22 cellular contexts compared by ENCODE assay signal in genomic region chr16:86389566-86390328, GRCh38.
DNase-seq lines count a peak whose midpoint lies in the region; FAIRE-seq and TF ChIP-seq lines count a peak whose summit lies in the region.
"Had no signal": no experiment of that assay in that cellular context is flagged by ENCODE, and none has a peak within 500 bp of the region (broad histone marks: within the 10 kb centered on the region; RNA-seq: fewer than 3 reads in every experiment).

No MANE protein-coding gene starts in this region.

- H2AFZ ChIP-seq in endothelial cell of umbilical vein (ENCODE audit: low read depth, low read length): no peak overlapping the region
- H2AFZ ChIP-seq: PC-9 had no signal

- H3K9me1 ChIP-seq in endothelial cell of umbilical vein (replicated peaks; ENCODE audit: control insufficient read depth, extremely low read depth, insufficient read depth, low read length): no peaks in the 10 kb centered on the region

- POLR2A ChIA-PET in endothelial cell of umbilical vein (lab: Charles Lee): no interaction called here

- peak overlapping the region; percentile 89 for H3K27ac ChIP-seq in endothelial cell of umbilical vein (ENCODE audit: insufficient read depth, low read depth, low read length)
- H3K27ac ChIP-seq: KMS-11, PC-9 had no signal

- TF ChIP-seq POLR2A in endothelial cell of umbilical vein (IDR thresholded peaks at IDR 0.05; ENCODE audit: low read depth, low read length): no peak

- H3K27me3 ChIP-seq in endothelial cell of umbilical vein (ENCODE audit: control insufficient read depth in 2 of 2, insufficient read depth in 2 of 2, low read length in 2 of 2) (no peaks in the 10 kb centered on the region), MG63 (no peaks in the 10 kb centered on the region)

- H3K36me3 ChIP-seq in endothelial cell of umbilical vein (ENCODE audit: control insufficient read depth in 2 of 2, extremely low read depth in 1 of 2, insufficient read depth in 2 of 2, low read length in 2 of 2) (no peaks in the 10 kb centered on the region), MG63 (no peaks in the 10 kb centered on the region)

- peaks cover 62% of the 10 kb centered on the region for H3K4me1 ChIP-seq in endothelial cell of umbilical vein (ENCODE audit: control insufficient read depth, extremely low read depth, insufficient read depth, low read length)

- DNase-seq in AG10803 (ENCODE audit: low read depth) (peak; percentile 65), NCI-H460 (ENCODE audit: extremely low read depth, low read depth) (peak; percentile 88), endothelial cell of umbilical vein (ENCODE audit: low read depth, low spot score) (peak; percentile 84), iris pigment epithelial cell (ENCODE audit: low read depth) (peak; percentile 85), MG63 (no peak), SW 1271 (lab: John Stamatoyannopoulos, UW) (no peak), NCI-H2227 treated with DMSO at 0.1 percent for 48 hours (lab: John Stamatoyannopoulos, UW) (no peak)
- no peak for DNase-seq in stimulated activated CD4-positive, alpha-beta T cell treated with anti-CD3 and anti-CD28 coated beads, Interleukin-4, amount 100 ng/mL, for 1 hour
- DNase-seq: Calu3; CD4-positive, alpha-beta memory T cell; GF-D8; GOT3; NCI-H1417; NCI-H187; NCI-H2107; NCI-H524; NCI-H82; PC-9 had no signal

- FAIRE-seq in endothelial cell of umbilical vein (lab: Jason Lieb, UNC): peak; percentile 82
- FAIRE-seq: GM12878, GM19239, HepG2 had no signal

- peak overlapping the region; percentile 63 for H3K4me2 ChIP-seq in endothelial cell of umbilical vein (ENCODE audit: insufficient read depth, low read length)
- H3K4me2 ChIP-seq: KMS-11, PC-9 had no signal

- CTCF ChIA-PET in endothelial cell of umbilical vein (lab: Charles Lee): no interaction called here

- H4K20me1 ChIP-seq in endothelial cell of umbilical vein (replicated peaks; ENCODE audit: control insufficient read depth, extremely low read depth, insufficient read depth, low read length): no peaks in the 10 kb centered on the region

- H3K79me2 ChIP-seq in endothelial cell of umbilical vein (ENCODE audit: control insufficient read depth, insufficient read depth, low read length): no peaks in the 10 kb centered on the region

- no TSS peak for BruUV-seq in endothelial cell of umbilical vein (replicated peaks; lab: Mats Ljungman, UMichigan)

- H3K9me3 ChIP-seq in endothelial cell of umbilical vein (replicated peaks; ENCODE audit: control insufficient read depth, insufficient read depth, low read length) (no peaks in the 10 kb centered on the region), MG63 (peaks cover 4% of the 10 kb centered on the region; the same call in 1 of the 2 replicates)

- H3K9ac ChIP-seq in endothelial cell of umbilical vein (replicated peaks; ENCODE audit: extremely low read depth, insufficient read depth, low read length): peak overlapping the region; percentile 53
- H3K9ac ChIP-seq: KMS-11 had no signal

- intact Hi-C loops in endothelial cell of umbilical vein (cut with micrococcal nuclease): loop anchor here (2.0 to 10.0 kb wide), 3 partner anchors 121 to 928 kb away; partner anchors contain the start of genes C16orf95 and FOXF1

- TF ChIP-seq CTCF in AG10803 (conservative IDR thresholded peaks at IDR 0.05; ENCODE audit: low read length) (no peak), endothelial cell of umbilical vein (IDR thresholded peaks at IDR 0.05; ENCODE audit: extremely low read depth in 1 of 2, insufficient read depth in 1 of 2, low read depth in 1 of 2, low read length in 2 of 2) (no peak)

- dilution Hi-C loops in endothelial cell of umbilical vein (cut with MboI; ENCODE audit: extremely low pct_ligation_motif_present, low sequenced_read_pairs): no loop called here

- H3K4me3 ChIP-seq in AG10803 (ENCODE audit: low read length): no peak overlapping the region
- no peak overlapping the region for H3K4me3 ChIP-seq in endothelial cell of umbilical vein (replicated peaks in 1 of 3; ENCODE audit: insufficient read depth in 1 of 3, low read depth in 1 of 3, low read length in 3 of 3)
- H3K4me3 ChIP-seq in MG63: no peak overlapping the region
- H3K4me3 ChIP-seq: GM12878, PC-9 had no signal

TF ChIP-seq in endothelial cell of umbilical vein, 7 proteins besides CTCF, POLR2A, EP300 and RAD21:
- TF ChIP-seq MAX (IDR thresholded peaks at IDR 0.05; ENCODE audit: insufficient read depth, insufficient read length) (peak; percentile 53), POLR2AphosphoS5 (IDR thresholded peaks at IDR 0.05; ENCODE audit: insufficient read depth, low read depth, low read length) (peak; percentile 47), EZH2 (IDR thresholded peaks at IDR 0.05; ENCODE audit: borderline replicate concordance, low read depth, low read length, severe bottlenecking) (no peak), GATA2 (IDR thresholded peaks at IDR 0.05; ENCODE audit: insufficient read depth, insufficient read length, low read depth, low read length) (peak; percentile 65), MYC (IDR thresholded peaks at IDR 0.05; ENCODE audit: low read depth, low read length) (no peak), JUN (IDR thresholded peaks at IDR 0.05; ENCODE audit: borderline replicate concordance, insufficient read depth, insufficient read length, low read depth) (peak; percentile 37), FOS (IDR thresholded peaks at IDR 0.05; ENCODE audit: borderline replicate concordance, insufficient read depth, low read length) (peak; percentile 34)
TF ChIP-seq in endothelial cell of umbilical vein: peak in this region for 5.

Comparison
In these comparisons a context has a peak if more than half of its experiments do, and no peak if none do; other contexts are left out.
1. DNase-seq: peak in AG10803 (single experiment), NCI-H460 (single experiment), endothelial cell of umbilical vein (single experiment) and iris pigment epithelial cell (single experiment); none in MG63 (single experiment), SW 1271 (0 of 2), NCI-H2227 treated with DMSO at 0.1 percent for 48 hours (single experiment) and stimulated activated CD4-positive, alpha-beta T cell treated with anti-CD3 and anti-CD28 coated beads, Interleukin-4, amount 100 ng/mL, for 1 hour (single experiment).